1 cellular context compared by ENCODE assay signal in the genomic region with DNA sequence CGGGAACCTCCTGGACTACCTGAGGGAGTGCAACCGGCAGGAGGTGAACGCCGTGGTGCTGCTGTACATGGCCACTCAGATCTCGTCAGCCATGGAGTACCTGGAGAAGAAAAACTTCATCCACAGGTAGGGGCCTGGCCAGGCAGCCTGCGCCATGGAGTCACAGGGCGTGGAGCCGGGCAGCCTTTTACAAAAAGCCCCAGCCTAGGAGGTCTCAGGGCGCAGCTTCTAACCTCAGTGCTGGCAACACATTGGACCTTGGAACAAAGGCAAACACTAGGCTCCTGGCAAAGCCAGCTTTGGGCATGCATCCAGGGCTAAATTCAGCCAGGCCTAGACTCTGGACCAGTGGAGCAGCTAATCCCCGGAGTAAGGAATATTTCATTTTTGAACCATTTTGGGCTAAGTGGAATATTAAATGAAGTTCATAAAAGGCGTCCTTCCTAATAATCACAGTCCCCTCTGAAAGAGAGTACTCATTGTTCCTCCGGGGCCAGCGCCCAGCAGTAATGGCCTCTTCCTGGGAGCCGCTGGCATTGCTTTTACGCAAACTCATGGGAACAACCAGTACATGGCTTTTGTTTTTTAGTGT.
A peak's percentile ranks its signal among the peaks of the same experiment; 100 is the strongest.
TF ChIP-seq lines count a peak whose summit lies in the region.

No MANE protein-coding gene starts in this region.

TF ChIP-seq in HepG2, 621 proteins besides CTCF, POLR2A, EP300 and RAD21 (continued from another document and continues in another):
- TF ChIP-seq, protein P1, sequence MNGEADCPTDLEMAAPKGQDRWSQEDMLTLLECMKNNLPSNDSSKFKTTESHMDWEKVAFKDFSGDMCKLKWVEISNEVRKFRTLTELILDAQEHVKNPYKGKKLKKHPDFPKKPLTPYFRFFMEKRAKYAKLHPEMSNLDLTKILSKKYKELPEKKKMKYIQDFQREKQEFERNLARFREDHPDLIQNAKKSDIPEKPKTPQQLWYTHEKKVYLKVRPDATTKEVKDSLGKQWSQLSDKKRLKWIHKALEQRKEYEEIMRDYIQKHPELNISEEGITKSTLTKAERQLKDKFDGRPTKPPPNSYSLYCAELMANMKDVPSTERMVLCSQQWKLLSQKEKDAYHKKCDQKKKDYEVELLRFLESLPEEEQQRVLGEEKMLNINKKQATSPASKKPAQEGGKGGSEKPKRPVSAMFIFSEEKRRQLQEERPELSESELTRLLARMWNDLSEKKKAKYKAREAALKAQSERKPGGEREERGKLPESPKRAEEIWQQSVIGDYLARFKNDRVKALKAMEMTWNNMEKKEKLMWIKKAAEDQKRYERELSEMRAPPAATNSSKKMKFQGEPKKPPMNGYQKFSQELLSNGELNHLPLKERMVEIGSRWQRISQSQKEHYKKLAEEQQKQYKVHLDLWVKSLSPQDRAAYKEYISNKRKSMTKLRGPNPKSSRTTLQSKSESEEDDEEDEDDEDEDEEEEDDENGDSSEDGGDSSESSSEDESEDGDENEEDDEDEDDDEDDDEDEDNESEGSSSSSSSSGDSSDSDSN (CRISPR knock-in tag; IDR thresholded peaks at IDR 0.05), result no peak
- TF ChIP-seq MXI1 (IDR thresholded peaks at IDR 0.05; ENCODE audit: borderline replicate concordance, low read depth, low read length), result no peak
- TF ChIP-seq ZNF441 (CRISPR knock-in tag; IDR thresholded peaks at IDR 0.05; ENCODE audit: borderline replicate concordance), result no peak
- TF ChIP-seq HDAC6 (IDR thresholded peaks at IDR 0.05; ENCODE audit: low read depth, low read length), result no peak
- TF ChIP-seq, protein P2, sequence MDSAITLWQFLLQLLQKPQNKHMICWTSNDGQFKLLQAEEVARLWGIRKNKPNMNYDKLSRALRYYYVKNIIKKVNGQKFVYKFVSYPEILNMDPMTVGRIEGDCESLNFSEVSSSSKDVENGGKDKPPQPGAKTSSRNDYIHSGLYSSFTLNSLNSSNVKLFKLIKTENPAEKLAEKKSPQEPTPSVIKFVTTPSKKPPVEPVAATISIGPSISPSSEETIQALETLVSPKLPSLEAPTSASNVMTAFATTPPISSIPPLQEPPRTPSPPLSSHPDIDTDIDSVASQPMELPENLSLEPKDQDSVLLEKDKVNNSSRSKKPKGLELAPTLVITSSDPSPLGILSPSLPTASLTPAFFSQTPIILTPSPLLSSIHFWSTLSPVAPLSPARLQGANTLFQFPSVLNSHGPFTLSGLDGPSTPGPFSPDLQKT (CRISPR knock-in tag; IDR thresholded peaks at IDR 0.05; ENCODE audit: borderline replicate concordance), result no peak
- no peak for TF ChIP-seq ZBTB7A (CRISPR knock-in tag; IDR thresholded peaks at IDR 0.05)
- TF ChIP-seq ZNF530 (CRISPR knock-in tag; IDR thresholded peaks at IDR 0.05; ENCODE audit: low read depth), result no peak
- TF ChIP-seq, protein P3, sequence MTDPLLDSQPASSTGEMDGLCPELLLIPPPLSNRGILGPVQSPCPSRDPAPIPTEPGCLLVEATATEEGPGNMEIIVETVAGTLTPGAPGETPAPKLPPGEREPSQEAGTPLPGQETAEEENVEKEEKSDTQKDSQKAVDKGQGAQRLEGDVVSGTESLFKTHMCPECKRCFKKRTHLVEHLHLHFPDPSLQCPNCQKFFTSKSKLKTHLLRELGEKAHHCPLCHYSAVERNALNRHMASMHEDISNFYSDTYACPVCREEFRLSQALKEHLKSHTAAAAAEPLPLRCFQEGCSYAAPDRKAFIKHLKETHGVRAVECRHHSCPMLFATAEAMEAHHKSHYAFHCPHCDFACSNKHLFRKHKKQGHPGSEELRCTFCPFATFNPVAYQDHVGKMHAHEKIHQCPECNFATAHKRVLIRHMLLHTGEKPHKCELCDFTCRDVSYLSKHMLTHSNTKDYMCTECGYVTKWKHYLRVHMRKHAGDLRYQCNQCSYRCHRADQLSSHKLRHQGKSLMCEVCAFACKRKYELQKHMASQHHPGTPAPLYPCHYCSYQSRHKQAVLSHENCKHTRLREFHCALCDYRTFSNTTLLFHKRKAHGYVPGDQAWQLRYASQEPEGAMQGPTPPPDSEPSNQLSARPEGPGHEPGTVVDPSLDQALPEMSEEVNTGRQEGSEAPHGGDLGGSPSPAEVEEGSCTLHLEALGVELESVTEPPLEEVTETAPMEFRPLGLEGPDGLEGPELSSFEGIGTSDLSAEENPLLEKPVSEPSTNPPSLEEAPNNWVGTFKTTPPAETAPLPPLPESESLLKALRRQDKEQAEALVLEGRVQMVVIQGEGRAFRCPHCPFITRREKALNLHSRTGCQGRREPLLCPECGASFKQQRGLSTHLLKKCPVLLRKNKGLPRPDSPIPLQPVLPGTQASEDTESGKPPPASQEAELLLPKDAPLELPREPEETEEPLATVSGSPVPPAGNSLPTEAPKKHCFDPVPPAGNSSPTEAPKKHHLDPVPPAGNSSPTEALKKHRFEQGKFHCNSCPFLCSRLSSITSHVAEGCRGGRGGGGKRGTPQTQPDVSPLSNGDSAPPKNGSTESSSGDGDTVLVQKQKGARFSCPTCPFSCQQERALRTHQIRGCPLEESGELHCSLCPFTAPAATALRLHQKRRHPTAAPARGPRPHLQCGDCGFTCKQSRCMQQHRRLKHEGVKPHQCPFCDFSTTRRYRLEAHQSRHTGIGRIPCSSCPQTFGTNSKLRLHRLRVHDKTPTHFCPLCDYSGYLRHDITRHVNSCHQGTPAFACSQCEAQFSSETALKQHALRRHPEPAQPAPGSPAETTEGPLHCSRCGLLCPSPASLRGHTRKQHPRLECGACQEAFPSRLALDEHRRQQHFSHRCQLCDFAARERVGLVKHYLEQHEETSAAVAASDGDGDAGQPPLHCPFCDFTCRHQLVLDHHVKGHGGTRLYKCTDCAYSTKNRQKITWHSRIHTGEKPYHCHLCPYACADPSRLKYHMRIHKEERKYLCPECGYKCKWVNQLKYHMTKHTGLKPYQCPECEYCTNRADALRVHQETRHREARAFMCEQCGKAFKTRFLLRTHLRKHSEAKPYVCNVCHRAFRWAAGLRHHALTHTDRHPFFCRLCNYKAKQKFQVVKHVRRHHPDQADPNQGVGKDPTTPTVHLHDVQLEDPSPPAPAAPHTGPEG (CRISPR knock-in tag; IDR thresholded peaks at IDR 0.05), result 0 out of 2 replicates have a peak, but pooled peaks have one; percentile 39
- TF ChIP-seq, protein P4, sequence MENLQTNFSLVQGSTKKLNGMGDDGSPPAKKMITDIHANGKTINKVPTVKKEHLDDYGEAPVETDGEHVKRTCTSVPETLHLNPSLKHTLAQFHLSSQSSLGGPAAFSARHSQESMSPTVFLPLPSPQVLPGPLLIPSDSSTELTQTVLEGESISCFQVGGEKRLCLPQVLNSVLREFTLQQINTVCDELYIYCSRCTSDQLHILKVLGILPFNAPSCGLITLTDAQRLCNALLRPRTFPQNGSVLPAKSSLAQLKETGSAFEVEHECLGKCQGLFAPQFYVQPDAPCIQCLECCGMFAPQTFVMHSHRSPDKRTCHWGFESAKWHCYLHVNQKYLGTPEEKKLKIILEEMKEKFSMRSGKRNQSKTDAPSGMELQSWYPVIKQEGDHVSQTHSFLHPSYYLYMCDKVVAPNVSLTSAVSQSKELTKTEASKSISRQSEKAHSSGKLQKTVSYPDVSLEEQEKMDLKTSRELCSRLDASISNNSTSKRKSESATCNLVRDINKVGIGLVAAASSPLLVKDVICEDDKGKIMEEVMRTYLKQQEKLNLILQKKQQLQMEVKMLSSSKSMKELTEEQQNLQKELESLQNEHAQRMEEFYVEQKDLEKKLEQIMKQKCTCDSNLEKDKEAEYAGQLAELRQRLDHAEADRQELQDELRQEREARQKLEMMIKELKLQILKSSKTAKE (CRISPR knock-in tag; IDR thresholded peaks at IDR 0.05; ENCODE audit: borderline replicate concordance), result no peak
- TF ChIP-seq ONECUT2 (CRISPR knock-in tag; IDR thresholded peaks at IDR 0.05), result no peak
- TF ChIP-seq SAFB2 (CRISPR knock-in tag; IDR thresholded peaks at IDR 0.05; ENCODE audit: borderline replicate concordance, low read depth), result no peak
- no peak for TF ChIP-seq ZNF776 (CRISPR knock-in tag; IDR thresholded peaks at IDR 0.05)
- no peak for TF ChIP-seq ZNF251 (CRISPR knock-in tag; IDR thresholded peaks at IDR 0.05)
- no peak for TF ChIP-seq ZNF263 (CRISPR knock-in tag; IDR thresholded peaks at IDR 0.05)
- no peak for TF ChIP-seq RFX1 (IDR thresholded peaks at IDR 0.05)
- TF ChIP-seq, protein P5, sequence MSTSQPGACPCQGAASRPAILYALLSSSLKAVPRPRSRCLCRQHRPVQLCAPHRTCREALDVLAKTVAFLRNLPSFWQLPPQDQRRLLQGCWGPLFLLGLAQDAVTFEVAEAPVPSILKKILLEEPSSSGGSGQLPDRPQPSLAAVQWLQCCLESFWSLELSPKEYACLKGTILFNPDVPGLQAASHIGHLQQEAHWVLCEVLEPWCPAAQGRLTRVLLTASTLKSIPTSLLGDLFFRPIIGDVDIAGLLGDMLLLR (CRISPR knock-in tag; IDR thresholded peaks at IDR 0.05), result no peak
- TF ChIP-seq SNRNP70 (IDR thresholded peaks at IDR 0.05; ENCODE audit: low read depth, low read length), result no peak
- no peak for TF ChIP-seq DDIT3 (CRISPR knock-in tag; IDR thresholded peaks at IDR 0.05)
- no peak for TF ChIP-seq ASH2L (IDR thresholded peaks at IDR 0.05; ENCODE audit: insufficient read length, low read depth, low read length)
- no peak for TF ChIP-seq ATAD3A (CRISPR knock-in tag; IDR thresholded peaks at IDR 0.05)
- no peak for TF ChIP-seq ZNF782 (CRISPR knock-in tag; IDR thresholded peaks at IDR 0.05; ENCODE audit: borderline replicate concordance)
- TF ChIP-seq SRSF9 (IDR thresholded peaks at IDR 0.05; ENCODE audit: borderline replicate concordance, insufficient read depth, low read depth, low read length, poor library complexity, severe bottlenecking), result no peak
- peak; percentile 56 for TF ChIP-seq ZEB1 (IDR thresholded peaks at IDR 0.05; ENCODE audit: insufficient replicate concordance, low read depth)
- TF ChIP-seq, protein P6, sequence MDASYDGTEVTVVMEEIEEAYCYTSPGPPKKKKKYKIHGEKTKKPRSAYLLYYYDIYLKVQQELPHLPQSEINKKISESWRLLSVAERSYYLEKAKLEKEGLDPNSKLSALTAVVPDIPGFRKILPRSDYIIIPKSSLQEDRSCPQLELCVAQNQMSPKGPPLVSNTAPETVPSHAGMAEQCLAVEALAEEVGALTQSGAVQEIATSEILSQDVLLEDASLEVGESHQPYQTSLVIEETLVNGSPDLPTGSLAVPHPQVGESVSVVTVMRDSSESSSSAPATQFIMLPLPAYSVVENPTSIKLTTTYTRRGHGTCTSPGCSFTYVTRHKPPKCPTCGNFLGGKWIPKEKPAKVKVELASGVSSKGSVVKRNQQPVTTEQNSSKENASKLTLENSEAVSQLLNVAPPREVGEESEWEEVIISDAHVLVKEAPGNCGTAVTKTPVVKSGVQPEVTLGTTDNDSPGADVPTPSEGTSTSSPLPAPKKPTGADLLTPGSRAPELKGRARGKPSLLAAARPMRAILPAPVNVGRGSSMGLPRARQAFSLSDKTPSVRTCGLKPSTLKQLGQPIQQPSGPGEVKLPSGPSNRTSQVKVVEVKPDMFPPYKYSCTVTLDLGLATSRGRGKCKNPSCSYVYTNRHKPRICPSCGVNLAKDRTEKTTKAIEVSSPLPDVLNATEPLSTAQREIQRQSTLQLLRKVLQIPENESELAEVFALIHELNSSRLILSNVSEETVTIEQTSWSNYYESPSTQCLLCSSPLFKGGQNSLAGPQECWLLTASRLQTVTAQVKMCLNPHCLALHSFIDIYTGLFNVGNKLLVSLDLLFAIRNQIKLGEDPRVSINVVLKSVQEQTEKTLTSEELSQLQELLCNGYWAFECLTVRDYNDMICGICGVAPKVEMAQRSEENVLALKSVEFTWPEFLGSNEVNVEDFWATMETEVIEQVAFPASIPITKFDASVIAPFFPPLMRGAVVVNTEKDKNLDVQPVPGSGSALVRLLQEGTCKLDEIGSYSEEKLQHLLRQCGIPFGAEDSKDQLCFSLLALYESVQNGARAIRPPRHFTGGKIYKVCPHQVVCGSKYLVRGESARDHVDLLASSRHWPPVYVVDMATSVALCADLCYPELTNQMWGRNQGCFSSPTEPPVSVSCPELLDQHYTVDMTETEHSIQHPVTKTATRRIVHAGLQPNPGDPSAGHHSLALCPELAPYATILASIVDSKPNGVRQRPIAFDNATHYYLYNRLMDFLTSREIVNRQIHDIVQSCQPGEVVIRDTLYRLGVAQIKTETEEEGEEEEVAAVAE (CRISPR knock-in tag; IDR thresholded peaks at IDR 0.05; ENCODE audit: borderline replicate concordance), result no peak
- no peak for TF ChIP-seq ZNF484 (CRISPR knock-in tag; IDR thresholded peaks at IDR 0.05; ENCODE audit: borderline replicate concordance, low read depth)
- TF ChIP-seq ZFP36L1 (CRISPR knock-in tag; IDR thresholded peaks at IDR 0.05), result no peak
- TF ChIP-seq, protein P7, sequence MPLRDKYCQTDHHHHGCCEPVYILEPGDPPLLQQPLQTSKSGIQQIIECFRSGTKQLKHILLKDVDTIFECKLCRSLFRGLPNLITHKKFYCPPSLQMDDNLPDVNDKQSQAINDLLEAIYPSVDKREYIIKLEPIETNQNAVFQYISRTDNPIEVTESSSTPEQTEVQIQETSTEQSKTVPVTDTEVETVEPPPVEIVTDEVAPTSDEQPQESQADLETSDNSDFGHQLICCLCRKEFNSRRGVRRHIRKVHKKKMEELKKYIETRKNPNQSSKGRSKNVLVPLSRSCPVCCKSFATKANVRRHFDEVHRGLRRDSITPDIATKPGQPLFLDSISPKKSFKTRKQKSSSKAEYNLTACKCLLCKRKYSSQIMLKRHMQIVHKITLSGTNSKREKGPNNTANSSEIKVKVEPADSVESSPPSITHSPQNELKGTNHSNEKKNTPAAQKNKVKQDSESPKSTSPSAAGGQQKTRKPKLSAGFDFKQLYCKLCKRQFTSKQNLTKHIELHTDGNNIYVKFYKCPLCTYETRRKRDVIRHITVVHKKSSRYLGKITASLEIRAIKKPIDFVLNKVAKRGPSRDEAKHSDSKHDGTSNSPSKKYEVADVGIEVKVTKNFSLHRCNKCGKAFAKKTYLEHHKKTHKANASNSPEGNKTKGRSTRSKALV (CRISPR knock-in tag; IDR thresholded peaks at IDR 0.05), result peak; percentile 55; the same call in 1 of the 2 replicates
- TF ChIP-seq, protein P8, sequence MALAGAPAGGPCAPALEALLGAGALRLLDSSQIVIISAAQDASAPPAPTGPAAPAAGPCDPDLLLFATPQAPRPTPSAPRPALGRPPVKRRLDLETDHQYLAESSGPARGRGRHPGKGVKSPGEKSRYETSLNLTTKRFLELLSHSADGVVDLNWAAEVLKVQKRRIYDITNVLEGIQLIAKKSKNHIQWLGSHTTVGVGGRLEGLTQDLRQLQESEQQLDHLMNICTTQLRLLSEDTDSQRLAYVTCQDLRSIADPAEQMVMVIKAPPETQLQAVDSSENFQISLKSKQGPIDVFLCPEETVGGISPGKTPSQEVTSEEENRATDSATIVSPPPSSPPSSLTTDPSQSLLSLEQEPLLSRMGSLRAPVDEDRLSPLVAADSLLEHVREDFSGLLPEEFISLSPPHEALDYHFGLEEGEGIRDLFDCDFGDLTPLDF (CRISPR knock-in tag; IDR thresholded peaks at IDR 0.05), result peak; percentile 61
